Comparison of ENCODE assay signal across 13 cellular contexts in the genomic region with DNA sequence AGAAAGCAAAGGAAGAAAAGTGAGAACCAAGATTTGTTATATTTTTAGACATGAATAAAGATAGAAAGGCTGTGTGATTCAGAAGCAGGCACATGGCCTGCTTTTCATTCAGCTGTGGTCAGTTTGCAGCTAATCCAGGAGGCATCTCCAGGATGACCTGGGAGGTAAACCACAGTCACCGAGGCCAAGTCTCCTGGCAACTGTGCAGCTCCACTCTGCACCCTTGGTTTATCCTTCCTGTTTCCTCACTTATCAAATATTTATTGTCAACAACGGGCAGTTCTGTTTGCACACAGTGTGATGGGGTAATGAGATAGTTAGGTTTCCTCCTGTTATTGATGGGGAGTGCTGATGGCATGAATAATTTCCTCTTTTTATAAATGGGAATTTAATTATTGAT.
DNase-seq lines count a peak whose midpoint lies in the region; ATAC-seq lines count a peak whose summit lies in the region.
"Had no signal": no experiment of that assay in that cellular context is flagged by ENCODE, and none has a peak within 500 bp of the region (broad histone marks: within the 10 kb centered on the region; RNA-seq: fewer than 3 reads in every experiment).

No MANE protein-coding gene starts in this region.

- H2AK5ac ChIP-seq in mesenchymal stem cell (ENCODE audit: low read length, severe bottlenecking): no peak overlapping the region

- no peak overlapping the region for H3K4ac ChIP-seq in mesenchymal stem cell (ENCODE audit: low read depth in 1 of 2, low read length in 2 of 2)

- no peaks in the 10 kb centered on the region for H3K36me3 ChIP-seq in adipocyte (ENCODE audit: control insufficient read depth, insufficient read depth, low read length, severe bottlenecking)
- H3K36me3 ChIP-seq in mesenchymal stem cell (ENCODE audit: control insufficient read depth in 1 of 2, insufficient read depth in 2 of 2, low read depth in 1 of 2, low read length in 2 of 2): no peaks in the 10 kb centered on the region
- H3K36me3 ChIP-seq: vagina had no signal

- DNase-seq in COR-L47 (lab: John Stamatoyannopoulos, UW) (peak; percentile 40), M059J (ENCODE audit: low read depth) (peak; percentile 99), adipocyte (ENCODE audit: low read depth) (peak; percentile 60), mesenchymal stem cell (peak; percentile 76), ureter (ENCODE audit: low spot score) (no peak)
- no peak for DNase-seq in activated T-helper 1 cell treated with anti-CD3 and anti-CD28 coated beads, Interleukin-12 subunit alpha, Interleukin-12 subunit beta, Interleukin-2, Interleukin-4 antibody, amounts not matched to agents 30 ng/mL and 10 ng/mL and 1 ng/mL, durations not matched to agents 14 hours and 24 hours and 36 hours (ENCODE audit: low spot score)
- DNase-seq: activated CD8-positive, alpha-beta memory T cell treated with anti-CD3 and anti-CD28 coated beads, Interleukin-2, amount 50 U/mL, for 48 hours; NCI-H82 had no signal

- H3K4me1 Mint-ChIP-seq in activated T-helper 1 cell treated with anti-CD3 and anti-CD28 coated beads, Interleukin-12 subunit alpha, Interleukin-12 subunit beta, Interleukin-2, Interleukin-4 antibody, amounts not matched to agents 30 ng/mL and 10 ng/mL and 1 ng/mL, durations not matched to agents 14 hours and 24 hours and 36 hours (ENCODE audit: low read depth): no peaks in the 10 kb centered on the region
- H3K4me1 Mint-ChIP-seq: memory B cell had no signal

- no peak overlapping the region for H2BK120ac ChIP-seq in mesenchymal stem cell (ENCODE audit: low read depth, low read length)

- intact Hi-C loops in activated T-helper 1 cell treated with anti-CD3 and anti-CD28 coated beads, Interleukin-12 subunit alpha, Interleukin-12 subunit beta, Interleukin-2, Interleukin-4 antibody, amounts not matched to agents 30 ng/mL and 10 ng/mL and 1 ng/mL, durations not matched to agents 14 hours and 24 hours and 36 hours (cut with micrococcal nuclease): no loop called here

- H3K9me3 ChIP-seq in adipocyte (ENCODE audit: control insufficient read depth, low read length) (no peaks in the 10 kb centered on the region), mesenchymal stem cell (ENCODE audit: control insufficient read depth, low read length) (no peaks in the 10 kb centered on the region)
- H3K9me3 ChIP-seq: vagina had no signal

- H3K9ac ChIP-seq in adipocyte (ENCODE audit: low read length) (no peak overlapping the region), mesenchymal stem cell (ENCODE audit: low read length) (no peak overlapping the region)

- H3K27me3 ChIP-seq in adipocyte (replicated peaks; ENCODE audit: control insufficient read depth, insufficient read depth, low read length): peaks cover 3% of the 10 kb centered on the region
- H3K27me3 ChIP-seq in mesenchymal stem cell (ENCODE audit: control insufficient read depth in 1 of 2, insufficient read depth in 1 of 2, low read length in 2 of 2): no peaks in the 10 kb centered on the region
- H3K27me3 ChIP-seq: vagina had no signal

- WGBS in mesenchymal stem cell: 18% methylated on average over 1 of the region's 2 CpGs

- H3K4me1 ChIP-seq in adipocyte (ENCODE audit: control insufficient read depth, insufficient read depth, low read length) (peaks cover 4% of the 10 kb centered on the region), mesenchymal stem cell (ENCODE audit: control insufficient read depth, insufficient read depth, low read depth, low read length) (peaks cover 3% of the 10 kb centered on the region)
- H3K4me1 ChIP-seq: vagina had no signal

- no peak overlapping the region for H4K8ac ChIP-seq in mesenchymal stem cell (ENCODE audit: low read length)

- no peak for ATAC-seq in HG02759 (IDR thresholded peaks at IDR 0.05; ENCODE audit: unreplicated experiment)
- ATAC-seq in GM18511 (IDR thresholded peaks at IDR 0.05; ENCODE audit: unreplicated experiment): no peak

- H3K4me3 ChIP-seq in adipocyte (ENCODE audit: low read length): no peak overlapping the region
- no peak overlapping the region for H3K4me3 ChIP-seq in mesenchymal stem cell (ENCODE audit: insufficient read depth in 1 of 2, low read depth in 1 of 2, low read length in 2 of 2)
- H3K4me3 ChIP-seq: vagina had no signal

- H2BK12ac ChIP-seq in mesenchymal stem cell (ENCODE audit: low read length in 2 of 2): no peak overlapping the region

- H3K18ac ChIP-seq in mesenchymal stem cell (ENCODE audit: low read depth in 1 of 2, low read length in 2 of 2): no peak overlapping the region

- no peak overlapping the region for H2BK15ac ChIP-seq in mesenchymal stem cell (ENCODE audit: low read depth, poor library complexity, severe bottlenecking)

- H3K27ac Mint-ChIP-seq in activated T-helper 1 cell treated with anti-CD3 and anti-CD28 coated beads, Interleukin-12 subunit alpha, Interleukin-12 subunit beta, Interleukin-2, Interleukin-4 antibody, amounts not matched to agents 30 ng/mL and 10 ng/mL and 1 ng/mL, durations not matched to agents 14 hours and 24 hours and 36 hours: no peak overlapping the region
- H3K27ac Mint-ChIP-seq: memory B cell; T-helper 1 cell treated with Interleukin-12 subunit alpha and Interleukin-12 subunit beta and Interleukin-4 antibody, amounts not matched to agents 30 μg/mL and 1 μg/mL, for 36 hours had no signal

- no peak overlapping the region for H4K91ac ChIP-seq in mesenchymal stem cell (ENCODE audit: low read length)

- no peak overlapping the region for H3K23ac ChIP-seq in mesenchymal stem cell (ENCODE audit: low read length in 2 of 2)

- no peak overlapping the region for H3K4me2 ChIP-seq in mesenchymal stem cell (ENCODE audit: low read length, poor library complexity, severe bottlenecking)

- no peaks in the 10 kb centered on the region for H3K79me1 ChIP-seq in mesenchymal stem cell (replicated peaks; ENCODE audit: low read length, poor library complexity, severe bottlenecking)

- H2AFZ ChIP-seq in mesenchymal stem cell (ENCODE audit: low read depth, low read length): no peak overlapping the region

- no peaks in the 10 kb centered on the region for H3K9me3 Mint-ChIP-seq in activated T-helper 1 cell treated with anti-CD3 and anti-CD28 coated beads, Interleukin-12 subunit alpha, Interleukin-12 subunit beta, Interleukin-2, Interleukin-4 antibody, amounts not matched to agents 30 ng/mL and 10 ng/mL and 1 ng/mL, durations not matched to agents 14 hours and 24 hours and 36 hours
- H3K9me3 Mint-ChIP-seq: memory B cell; T-helper 1 cell treated with Interleukin-12 subunit alpha and Interleukin-12 subunit beta and Interleukin-4 antibody, amounts not matched to agents 30 μg/mL and 1 μg/mL, for 36 hours had no signal

- no peak overlapping the region for H3K4me3 Mint-ChIP-seq in activated T-helper 1 cell treated with anti-CD3 and anti-CD28 coated beads, Interleukin-12 subunit alpha, Interleukin-12 subunit beta, Interleukin-2, Interleukin-4 antibody, amounts not matched to agents 30 ng/mL and 10 ng/mL and 1 ng/mL, durations not matched to agents 14 hours and 24 hours and 36 hours
- H3K4me3 Mint-ChIP-seq: memory B cell; T-helper 1 cell treated with Interleukin-12 subunit alpha and Interleukin-12 subunit beta and Interleukin-4 antibody, amounts not matched to agents 30 μg/mL and 1 μg/mL, for 36 hours had no signal

- H3K36me3 Mint-ChIP-seq in activated T-helper 1 cell treated with anti-CD3 and anti-CD28 coated beads, Interleukin-12 subunit alpha, Interleukin-12 subunit beta, Interleukin-2, Interleukin-4 antibody, amounts not matched to agents 30 ng/mL and 10 ng/mL and 1 ng/mL, durations not matched to agents 14 hours and 24 hours and 36 hours (ENCODE audit: low read depth): no peaks in the 10 kb centered on the region
- H3K36me3 Mint-ChIP-seq: memory B cell had no signal

- H3K14ac ChIP-seq in mesenchymal stem cell (ENCODE audit: low read length in 2 of 2): no peak overlapping the region

- H3K27me3 Mint-ChIP-seq in activated T-helper 1 cell treated with anti-CD3 and anti-CD28 coated beads, Interleukin-12 subunit alpha, Interleukin-12 subunit beta, Interleukin-2, Interleukin-4 antibody, amounts not matched to agents 30 ng/mL and 10 ng/mL and 1 ng/mL, durations not matched to agents 14 hours and 24 hours and 36 hours (ENCODE audit: insufficient read depth): no peaks in the 10 kb centered on the region
- H3K27me3 Mint-ChIP-seq: memory B cell had no signal

- no peak overlapping the region for H2BK5ac ChIP-seq in mesenchymal stem cell (ENCODE audit: low read depth, low read length, poor library complexity, severe bottlenecking)

- no peak overlapping the region for H3K27ac ChIP-seq in mesenchymal stem cell (ENCODE audit: low read length, poor library complexity, severe bottlenecking)
- H3K27ac ChIP-seq: vagina had no signal

Comparison
In these comparisons a context has a peak if more than half of its experiments do, and no peak if none do; other contexts are left out.
1. DNase-seq: peak in COR-L47 (single experiment), M059J (single experiment), adipocyte (single experiment) and mesenchymal stem cell (single experiment); none in ureter (single experiment) and activated T-helper 1 cell treated with anti-CD3 and anti-CD28 coated beads, Interleukin-12 subunit alpha, Interleukin-12 subunit beta, Interleukin-2, Interleukin-4 antibody, amounts not matched to agents 30 ng/mL and 10 ng/mL and 1 ng/mL, durations not matched to agents 14 hours and 24 hours and 36 hours (single experiment).